ENCODE assay signal across 8 cellular contexts in genomic region chr22:39153220-39153860, GRCh38. TPM values are rescaled to one million over a fixed set of nuclear protein-coding genes. Genes with fewer than 3 reads are reported as not detected.
DNase-seq lines count a peak whose midpoint lies in the region; ATAC-seq and TF ChIP-seq lines count a peak whose summit lies in the region.

No MANE protein-coding gene starts in this region.

- CTCF ChIA-PET in OCI-LY7 (lab: Charles Lee; ENCODE audit: unreplicated experiment): no interaction called here

- H3K14ac ChIP-seq in trophoblast cell (ENCODE audit: low read length): peak overlapping the region; percentile 91

- peaks cover 10% of the 10 kb centered on the region for H3K79me1 ChIP-seq in trophoblast cell (ENCODE audit: low read length)

- peak overlapping the region; percentile 74 for H3K18ac ChIP-seq in trophoblast cell (ENCODE audit: low read length)

- H2BK12ac ChIP-seq in trophoblast cell (ENCODE audit: low read length): peak overlapping the region; percentile 52

- H3K79me2 ChIP-seq in OCI-LY7 (ENCODE audit: insufficient read depth, low read depth, low read length): no peaks in the 10 kb centered on the region
- H3K79me2 ChIP-seq in trophoblast cell (ENCODE audit: control insufficient read depth, insufficient read depth, low read length, poor library complexity): peaks cover 5% of the 10 kb centered on the region

- H4K8ac ChIP-seq in trophoblast cell (ENCODE audit: low read depth, low read length): peak overlapping the region; percentile 96

- peak overlapping the region; percentile 73 for H4K12ac ChIP-seq in trophoblast cell (ENCODE audit: low read depth, low read length)

- H3K4me3 ChIP-seq in OCI-LY7 (ENCODE audit: low read depth, low read length, poor library complexity, severe bottlenecking) (peak overlapping the region; percentile 74), trophoblast cell (ENCODE audit: low read depth, low read length) (peak overlapping the region; percentile 68)

- H3K23ac ChIP-seq in trophoblast cell (ENCODE audit: low read length): no peak overlapping the region

- H2AFZ ChIP-seq in OCI-LY7 (ENCODE audit: low read length): peak overlapping the region; percentile 48; the same call in 1 of the 2 replicates
- H2AFZ ChIP-seq in trophoblast cell (ENCODE audit: insufficient read depth, low read length, poor library complexity): peak overlapping the region; percentile 95

- H3K4me1 ChIP-seq in OCI-LY7 (ENCODE audit: insufficient read depth, low read length, poor library complexity, severe bottlenecking) (peaks cover 42% of the 10 kb centered on the region), trophoblast cell (ENCODE audit: control insufficient read depth in 1 of 2, insufficient read depth in 2 of 2, low read length in 2 of 2) (peaks cover 8 to 9% of the 10 kb centered on the region in 2 experiments)

- peak overlapping the region; percentile 78 for H3K9ac ChIP-seq in trophoblast cell (ENCODE audit: low read length)

- H2AK5ac ChIP-seq in trophoblast cell (ENCODE audit: low read length): no peak overlapping the region

- peak overlapping the region; percentile 88 for H4K91ac ChIP-seq in trophoblast cell (ENCODE audit: low read depth, low read length)

- H3K9me2 ChIP-seq in OCI-LY7 (ENCODE audit: insufficient read depth, low read length): no peaks in the 10 kb centered on the region

- peak overlapping the region; percentile 44 for H2BK120ac ChIP-seq in trophoblast cell (ENCODE audit: insufficient read depth, low read length, poor library complexity)

- H3K9me3 ChIP-seq in OCI-LY7 (ENCODE audit: low read length) (no peaks in the 10 kb centered on the region), trophoblast cell (ENCODE audit: insufficient read depth, low read depth, low read length) (peaks cover 2% of the 10 kb centered on the region)

- H3K27me3 ChIP-seq in trophoblast cell (ENCODE audit: insufficient read depth, low read length): peaks cover 6% of the 10 kb centered on the region

- POLR2A ChIA-PET in OCI-LY7 (lab: Charles Lee): interaction anchor here (1.0 kb wide), 1 partner anchor 10 kb away, joined by 3 read pairs; no protein-coding TSS in a partner anchor

- ATAC-seq in GM21447 (IDR thresholded peaks at IDR 0.05; ENCODE audit: unreplicated experiment): peak; percentile 18
- ATAC-seq in esophagus mucosa: peak; percentile 2

- H3K36me3 ChIP-seq in OCI-LY7 (ENCODE audit: insufficient read depth, low read length): no peaks in the 10 kb centered on the region
- no peaks in the 10 kb centered on the region for H3K36me3 ChIP-seq in trophoblast cell (ENCODE audit: control insufficient read depth in 1 of 2, insufficient read depth in 2 of 2, low read length in 2 of 2)

- H4K20me1 ChIP-seq in OCI-LY7 (ENCODE audit: insufficient read depth, low read length): no peaks in the 10 kb centered on the region

- peak overlapping the region; percentile 76 for H3K4ac ChIP-seq in trophoblast cell (ENCODE audit: low read depth, low read length)

- no CpG with 5 or more reads among the region's 44 CpGs for WGBS in trophoblast cell (ENCODE audit: extremely low coverage, insufficient coverage, insufficient read length)

- no peak overlapping the region for H3K27ac ChIP-seq in OCI-LY7 (ENCODE audit: low read depth, low read length, poor library complexity, severe bottlenecking)
- no peak overlapping the region for H3K27ac ChIP-seq in trophoblast cell (ENCODE audit: low read depth, low read length)

- peak overlapping the region; percentile 70 for H3K4me2 ChIP-seq in OCI-LY7 (ENCODE audit: low read length)
- H3K4me2 ChIP-seq in trophoblast cell (ENCODE audit: low read length): peak overlapping the region; percentile 96

- H2BK5ac ChIP-seq in trophoblast cell (ENCODE audit: low read depth, low read length, poor library complexity): no peak overlapping the region

- no TSS peak for BruUV-seq in OCI-LY7 (replicated peaks; lab: Mats Ljungman, UMichigan)

- DNase-seq in OCI-LY7 (ENCODE audit: low spot score) (no peak), trophoblast cell (no peak), T-helper 9 cell (no peak), NCI-H2171 treated with DMSO at 0.1 percent for 48 hours (lab: John Stamatoyannopoulos, UW) (no peak), COR-L47 (lab: John Stamatoyannopoulos, UW) (no peak), HPDE6-E6E7 (ENCODE audit: extremely low spot score) (no peak)

- no peak for TF ChIP-seq CTCF in OCI-LY7 (conservative IDR thresholded peaks at IDR 0.05; ENCODE audit: low read length)

- intact Hi-C loops in OCI-LY7 (cut with micrococcal nuclease; ENCODE audit: unreplicated experiment): loop anchor here (5.0 kb wide), 2 partner anchors 164 to 374 kb away; partner anchors contain the start of gene RPL3

RNA-seq across cellular contexts. Expression of gene CBX7, which starts 0.9 kb away (rescaled TPM):
- 7.3 and 11.9 TPM in 2 replicates for total RNA-seq in OCI-LY7 (2014; rRNA removed; shearing (Covaris generic))
- total RNA-seq in OCI-LY7 (2022) (19.6 and 31.5 TPM in 2 replicates), esophagus mucosa (4.5 TPM)
- polyA plus RNA-seq in trophoblast cell (2013): 1.8 TPM in 2 replicates

RNA-seq across cellular contexts. Expression of gene APOBEC3H, which starts 56.3 kb away (rescaled TPM):
- 0.15 and 1.2 TPM in 2 replicates for total RNA-seq in OCI-LY7 (2014; rRNA removed; shearing (Covaris generic))
- total RNA-seq in OCI-LY7 (2022) (0.99 and 1.5 TPM in 2 replicates), esophagus mucosa (not detected)
- polyA plus RNA-seq in trophoblast cell (2013): 0.94 and 1.1 TPM in 2 replicates
